ENCODE assay signal across 1 cellular context in the genomic region with DNA sequence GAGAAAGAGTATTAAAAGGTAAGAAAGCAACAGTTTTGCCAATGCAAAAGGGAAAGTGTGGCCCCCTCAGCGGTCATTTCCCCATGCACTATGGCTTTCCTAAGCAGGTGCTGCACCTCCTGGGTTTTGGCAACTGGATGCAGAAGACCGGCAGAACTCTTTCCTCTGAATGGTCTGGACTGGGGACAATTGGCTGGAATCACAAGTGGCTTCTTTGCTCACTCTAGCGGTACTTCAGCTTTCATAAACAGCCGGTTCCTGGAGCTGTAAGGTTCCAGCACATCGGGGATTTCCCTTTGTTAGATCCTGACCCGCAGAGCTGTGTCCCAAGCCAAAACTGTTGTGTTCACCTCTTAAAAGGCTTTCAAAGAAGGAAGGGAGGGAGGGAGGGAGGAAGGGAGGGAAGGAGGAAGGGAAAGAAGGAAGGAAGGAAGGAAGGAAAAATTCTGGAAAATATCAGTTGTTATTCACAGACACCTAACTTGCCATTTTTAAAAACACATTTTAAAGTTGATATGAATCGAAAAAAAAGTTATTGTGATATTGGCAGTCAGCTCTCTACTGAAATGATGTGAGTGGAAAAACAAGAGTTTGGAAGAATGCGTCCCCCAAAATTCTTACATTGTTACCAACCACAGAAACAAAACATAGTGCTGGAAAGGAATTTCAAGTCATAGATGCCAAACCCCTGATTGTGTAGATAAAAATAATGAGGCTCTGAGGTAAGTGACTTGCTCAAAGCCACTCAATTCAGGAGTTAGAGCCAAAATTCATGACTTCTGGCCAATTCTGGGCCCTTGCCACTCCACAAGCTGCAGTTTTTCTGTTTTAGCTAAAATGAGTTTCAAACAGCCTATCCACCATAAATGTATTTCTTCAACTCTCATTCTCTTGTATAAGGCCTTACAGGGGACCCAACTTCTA.
TF ChIP-seq lines count a peak whose summit lies in the region.

No MANE protein-coding gene starts in this region.

TF ChIP-seq in IMR-90, 13 proteins besides CTCF, POLR2A, EP300 and RAD21 (continued from another document):
- TF ChIP-seq CEBPB (IDR thresholded peaks at IDR 0.05; ENCODE audit: low read depth, low read length): peak; percentile 24; the same call in 1 of the 2 replicates
TF ChIP-seq in IMR-90: peak in this region for 1.
